ENCODE assay signal across 10 cellular contexts in the genomic region with DNA sequence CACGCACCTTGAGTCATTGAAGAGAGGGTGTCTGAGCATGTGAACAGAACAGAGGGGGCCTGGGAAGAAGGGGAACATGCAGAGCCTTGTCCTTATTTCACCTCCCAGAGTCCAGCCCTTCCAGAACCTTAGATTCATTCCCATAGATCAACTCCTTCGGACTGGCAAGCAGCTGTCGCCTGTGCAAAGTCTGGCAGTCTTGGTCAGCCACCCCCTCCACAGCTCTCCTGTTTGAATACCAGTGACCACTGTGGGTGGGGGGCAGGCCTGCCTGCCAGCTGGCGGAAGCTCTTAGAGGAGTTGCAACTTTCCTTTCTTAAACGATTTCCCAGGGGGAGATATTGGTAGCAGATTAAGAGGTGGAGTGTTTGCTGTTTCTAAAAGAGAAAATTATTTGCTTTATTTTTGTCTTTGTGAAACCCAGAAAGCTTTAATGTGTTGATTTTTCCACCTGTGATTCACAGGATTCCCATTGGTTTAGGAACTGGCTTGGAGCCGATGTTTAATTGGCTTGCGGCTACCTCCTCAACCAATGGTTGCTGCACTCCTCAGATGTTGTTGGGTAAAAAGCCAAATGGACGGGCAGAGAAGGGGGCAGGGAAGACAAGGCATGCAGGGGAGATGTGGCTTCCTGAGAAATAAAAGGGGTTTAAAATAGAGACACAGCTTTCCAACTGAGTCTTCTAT.
DNase-seq lines count a peak whose midpoint lies in the region; ATAC-seq and TF ChIP-seq lines count a peak whose summit lies in the region.
"Had no signal": no experiment of that assay in that cellular context is flagged by ENCODE, and none has a peak within 500 bp of the region (broad histone marks: within the 10 kb centered on the region; RNA-seq: fewer than 3 reads in every experiment).

No MANE protein-coding gene starts in this region.

- H3K27me3 ChIP-seq in Loucy (ENCODE audit: insufficient read depth, low read length, poor library complexity, severe bottlenecking): no peaks in the 10 kb centered on the region

- ATAC-seq in GM21576 (IDR thresholded peaks at IDR 0.05; ENCODE audit: unreplicated experiment): no peak
- ATAC-seq in GM19035 (IDR thresholded peaks at IDR 0.05; ENCODE audit: unreplicated experiment): no peak

- H3K27ac ChIP-seq in mesodermal cell (ENCODE audit: low read depth, low read length, severe bottlenecking): peak overlapping the region; percentile 60
- H3K27ac ChIP-seq: HL-60 had no signal

- no peaks in the 10 kb centered on the region for H4K20me1 ChIP-seq in Loucy (ENCODE audit: insufficient read depth, low read length, poor library complexity, severe bottlenecking)

- H3K4me1 ChIP-seq in Loucy (ENCODE audit: insufficient read depth, low read length, poor library complexity, severe bottlenecking): peaks cover 8% of the 10 kb centered on the region
- peaks cover 42% of the 10 kb centered on the region for H3K4me1 ChIP-seq in mesodermal cell (ENCODE audit: control insufficient read depth, insufficient read depth, low read length, poor library complexity, severe bottlenecking)

- H3K36me3 ChIP-seq in Loucy (ENCODE audit: insufficient read depth, low read length) (no peaks in the 10 kb centered on the region), mesodermal cell (ENCODE audit: control insufficient read depth, insufficient read depth, low read length) (no peaks in the 10 kb centered on the region)

- H3K4me3 ChIP-seq in Loucy (ENCODE audit: low read length, poor library complexity, severe bottlenecking): no peak overlapping the region
- no peak overlapping the region for H3K4me3 ChIP-seq in mesodermal cell (ENCODE audit: extremely low read depth, insufficient read depth, low read length, poor library complexity, severe bottlenecking)

- H3K9ac ChIP-seq in Loucy (ENCODE audit: low read depth, low read length, poor library complexity, severe bottlenecking): no peak overlapping the region

- H3K4me2 ChIP-seq in Loucy (ENCODE audit: low read depth, low read length, poor library complexity, severe bottlenecking): peak overlapping the region; percentile 40

- H3F3A ChIP-seq in Loucy (ENCODE audit: low read depth): no peaks in the 10 kb centered on the region

- in situ Hi-C loops in KBM-7 (cut with MboI; ENCODE audit: low pct_unique_long_range_greater_than_20kb, low sequenced_read_pairs): no loop called here

- DNase-seq in EH (ENCODE audit: low read depth) (peak; percentile 66), astrocyte of the hippocampus (ENCODE audit: low read depth, low spot score) (peak; percentile 89), KBM-7 (no peak)
- DNase-seq in effector CD8-positive, alpha-beta T cell (lab: John Stamatoyannopoulos, UW): no peak
- DNase-seq: effector memory CD4-positive, alpha-beta T cell had no signal

- TF ChIP-seq CTCF in Loucy (conservative IDR thresholded peaks at IDR 0.05; ENCODE audit: low read length): no peak

- H2AFZ ChIP-seq in Loucy (ENCODE audit: low read length): no peak overlapping the region; the same call in 1 of the 2 replicates

- H3K9me2 ChIP-seq in Loucy (replicated peaks; ENCODE audit: low read depth, low read length): no peaks in the 10 kb centered on the region

- WGBS in mesodermal cell (ENCODE audit: insufficient coverage in 2 of 2), 2 experiments: 25 to 75% methylated on average over 2 of the region's 8 CpGs

- H3K9me3 ChIP-seq in Loucy (ENCODE audit: insufficient read depth, low read depth, low read length) (no peaks in the 10 kb centered on the region), mesodermal cell (ENCODE audit: control insufficient read depth, low read length) (no peaks in the 10 kb centered on the region)

- no peaks in the 10 kb centered on the region for H3K79me2 ChIP-seq in Loucy (ENCODE audit: insufficient read depth, low read length)

Comparison
In these comparisons a context has a peak if more than half of its experiments do, and no peak if none do; other contexts are left out.
1. DNase-seq: peak in EH (single experiment) and astrocyte of the hippocampus (single experiment); none in KBM-7 (single experiment) and effector CD8-positive, alpha-beta T cell (single experiment).